In genomic region chr3:145257967-145258366, GRCh38 we compare ENCODE assay signal across 6 cellular contexts.
A peak's percentile ranks its signal among the peaks of the same experiment; 100 is the strongest.
DNase-seq lines count a peak whose midpoint lies in the region; TF ChIP-seq lines count a peak whose summit lies in the region.
"Not testable (repeated sequence)": the region's sequence is repeated elsewhere in the genome, so short reads cannot be mapped to it uniquely, and the experiment has no call there.

No MANE protein-coding gene starts in this region.

- not testable (repeated sequence) for H3K36me3 ChIP-seq in PC-9 (ENCODE audit: low read depth)

- BruUV-seq in PC-9 (replicated peaks; lab: Mats Ljungman, UMichigan): not testable (repeated sequence)

- not testable (repeated sequence) for H3K36me3 Mint-ChIP-seq in nephron progenitor cell (ENCODE audit: low read depth)

- CTCF ChIA-PET in PC-9 (lab: Charles Lee): not testable (repeated sequence)

- not testable (repeated sequence) for H4K20me1 ChIP-seq in PC-9 (ENCODE audit: insufficient read depth)

- intact Hi-C loops in PC-9 (cut with micrococcal nuclease; ENCODE audit: unreplicated experiment): loop anchor here (2.0 kb wide), 1 partner anchor 1285 kb away; no protein-coding TSS in a partner anchor

- not testable (repeated sequence) for H3K4me3 Mint-ChIP-seq in nephron progenitor cell

- not testable (repeated sequence) for H3K27ac ChIP-seq in PC-9

- not testable (repeated sequence) for H3F3A ChIP-seq in PC-9 (ENCODE audit: insufficient read depth, low read depth)

- not testable (repeated sequence) for H3K27me3 ChIP-seq in PC-9 (ENCODE audit: insufficient read depth, low read depth)

- peak overlapping the region; percentile 48; the same call in 1 of the 2 replicates for H3K4me3 ChIP-seq in PC-9
- not testable (repeated sequence) for H3K4me3 ChIP-seq in epithelial cell of esophagus (ENCODE audit: low read length)

- peaks cover 13% of the 10 kb centered on the region for H3K9me3 Mint-ChIP-seq in nephron progenitor cell

- not testable (repeated sequence) for H3K79me2 ChIP-seq in PC-9 (ENCODE audit: low read depth)

- not testable (repeated sequence) for H3K27me3 Mint-ChIP-seq in nephron progenitor cell (ENCODE audit: low read depth, poor library complexity)

- DNase-seq in DMS53 (lab: John Stamatoyannopoulos, UW) (peak; percentile 54), H4 (ENCODE audit: low spot score) (peak; percentile 23), NCI-H2171 treated with DMSO at 0.1 percent for 48 hours (lab: John Stamatoyannopoulos, UW) (peak; percentile 19), PC-9 (peak in 1 of 2 experiments; percentile 69), epithelial cell of esophagus (ENCODE audit: low read depth) (peak; percentile 4), nephron progenitor cell (peak; percentile 11)

- not testable (repeated sequence) for H3K27ac Mint-ChIP-seq in nephron progenitor cell

- not testable (repeated sequence) for H3K9me3 ChIP-seq in PC-9 (ENCODE audit: insufficient read depth, low read depth)

- H2AFZ ChIP-seq in PC-9: peak overlapping the region; percentile 39; the same call in 1 of the 2 replicates

- not testable (repeated sequence) for H3K4me1 Mint-ChIP-seq in nephron progenitor cell

- not testable (repeated sequence) for TF ChIP-seq CTCF in PC-9 (conservative IDR thresholded peaks at IDR 0.05); epithelial cell of esophagus (IDR thresholded peaks at IDR 0.05; ENCODE audit: insufficient read depth, low read depth, low read length, missing control alignments); nephron progenitor cell (IDR thresholded peaks at IDR 0.05)

- not testable (repeated sequence) for H3K4me1 ChIP-seq in PC-9 (replicated peaks; ENCODE audit: insufficient read depth)

- peak overlapping the region; percentile 44; the same call in 1 of the 2 replicates for H3K4me2 ChIP-seq in PC-9

- POLR2A ChIA-PET in PC-9 (lab: Charles Lee; ENCODE audit: unreplicated experiment): not testable (repeated sequence)

- not testable (repeated sequence) for H3K9me2 ChIP-seq in PC-9 (ENCODE audit: insufficient read depth)
